ENCODE assay signal across 17 cellular contexts in the genomic region with DNA sequence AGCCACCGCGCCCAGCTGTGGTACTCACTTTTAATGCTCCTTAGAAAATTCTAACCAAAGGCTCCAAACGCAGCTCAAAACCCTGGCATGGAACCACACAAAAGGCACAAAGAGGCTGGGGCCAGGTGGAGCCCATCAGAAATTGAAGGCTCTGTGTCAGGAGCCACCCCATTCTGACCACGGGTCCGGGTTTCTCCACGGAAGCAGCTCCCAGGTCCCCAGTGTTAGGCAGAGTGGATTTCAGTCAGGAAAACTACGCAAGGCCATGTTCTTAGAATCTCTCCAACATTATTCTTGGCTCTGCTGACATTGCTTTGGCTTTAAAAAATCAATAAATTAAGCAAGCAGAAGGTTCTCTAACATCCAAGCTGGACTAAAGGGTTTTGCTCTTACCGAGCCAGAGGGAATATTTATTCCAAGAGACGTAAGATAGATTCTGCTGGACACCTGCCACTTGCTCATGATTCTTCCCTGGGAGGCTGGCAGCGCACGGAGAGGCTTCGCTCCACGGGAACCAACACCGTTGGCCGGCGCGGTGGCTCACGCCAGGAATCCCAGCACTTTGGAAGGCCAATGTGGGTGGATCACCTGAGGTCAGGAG.
A peak's percentile ranks its signal among the peaks of the same experiment; 100 is the strongest.
DNase-seq lines count a peak whose midpoint lies in the region; ATAC-seq and TF ChIP-seq lines count a peak whose summit lies in the region.
"Had no signal": no experiment of that assay in that cellular context is flagged by ENCODE, and none has a peak within 500 bp of the region (broad histone marks: within the 10 kb centered on the region; RNA-seq: fewer than 3 reads in every experiment).

No MANE protein-coding gene starts in this region.

- H3K4me3 Mint-ChIP-seq in nephron, result peak overlapping the region in 1 of 3 experiments; percentile 43
- H3K4me3 Mint-ChIP-seq: activated CD8-positive, alpha-beta T cell treated with anti-CD3 and anti-CD28 coated beads for 36 hours; H9; neural crest cell had no signal

- intact Hi-C loops in body of pancreas (cut with DNase I), result no loop called here
- intact Hi-C loops in left ventricle myocardium inferior (cut with micrococcal nuclease), result no loop called here
- intact Hi-C loops in tibial artery (cut with DNase I; ENCODE audit: low total_unique reads), result no loop called here

- H3K9me3 ChIP-seq in body of pancreas (no peaks in the 10 kb centered on the region), left ventricle myocardium inferior (replicated peaks) (no peaks in the 10 kb centered on the region), tibial artery (no peaks in the 10 kb centered on the region)
- H3K9me3 ChIP-seq: Caco-2 had no signal

- peak; percentile 86 to 91 (median 88) for DNase-seq in body of pancreas
- peak; percentile 76 for DNase-seq in left ventricle myocardium inferior
- peak; percentile 85 to 95 for DNase-seq in tibial artery
- no peak for DNase-seq in SW 1271 (lab: John Stamatoyannopoulos, UW)
- no peak for DNase-seq in NCI-H146 (lab: John Stamatoyannopoulos, UW)
- DNase-seq: activated CD8-positive, alpha-beta T cell treated with anti-CD3 and anti-CD28 coated beads for 36 hours; amniotic stem cell; Caco-2; H9; NCI-H82; WERI-Rb-1 had no signal

- H3K36me3 Mint-ChIP-seq in nephron (ENCODE audit: low read depth), result peaks cover 7% of the 10 kb centered on the region

- TF ChIP-seq CTCF in body of pancreas (IDR thresholded peaks at IDR 0.05) (no peak), left ventricle myocardium inferior (IDR thresholded peaks at IDR 0.05; ENCODE audit: borderline replicate concordance) (no peak), nephron (IDR thresholded peaks at IDR 0.05; ENCODE audit: unreplicated experiment in 3 of 3) (no peak), tibial artery (IDR thresholded peaks at IDR 0.05) (no peak)

- WGBS in body of pancreas, 2 donors, result 29 to 36% methylated on average over 9 to 18 of the region's 18 CpGs

- peak overlapping the region; percentile 62 to 92 (median 91) for H3K27ac Mint-ChIP-seq in nephron
- H3K27ac Mint-ChIP-seq: activated CD8-positive, alpha-beta T cell treated with anti-CD3 and anti-CD28 coated beads for 36 hours; H9 had no signal

- peak in 2 of 3 donors; percentile 19 to 43 for TF ChIP-seq POLR2A in body of pancreas (IDR thresholded peaks at IDR 0.05)

- H3K36me3 ChIP-seq in body of pancreas (replicated peaks in 1 of 2; ENCODE audit: insufficient read depth in 1 of 2, low read depth in 2 of 2), result no peaks in the 10 kb centered on the region
- H3K36me3 ChIP-seq in left ventricle myocardium inferior, result no peaks in the 10 kb centered on the region
- no peaks in the 10 kb centered on the region for H3K36me3 ChIP-seq in tibial artery
- H3K36me3 ChIP-seq: WERI-Rb-1 had no signal

- H3K27me3 ChIP-seq in body of pancreas (no peaks in the 10 kb centered on the region), left ventricle myocardium inferior (ENCODE audit: low read depth) (no peaks in the 10 kb centered on the region), tibial artery (no peaks in the 10 kb centered on the region)

- peaks cover 54% of the 10 kb centered on the region for H3K4me1 ChIP-seq in body of pancreas
- peaks cover 47% of the 10 kb centered on the region for H3K4me1 ChIP-seq in left ventricle myocardium inferior
- H3K4me1 ChIP-seq in tibial artery, result peaks cover 0 to 53% (median 27%) of the 10 kb centered on the region in 4 donors

- H3K9me3 Mint-ChIP-seq in nephron, result no peaks in the 10 kb centered on the region
- H3K9me3 Mint-ChIP-seq: activated CD8-positive, alpha-beta T cell treated with anti-CD3 and anti-CD28 coated beads for 36 hours; H9; neural crest cell had no signal

- peaks cover 73% of the 10 kb centered on the region for H3K4me1 Mint-ChIP-seq in nephron

- H3K27me3 Mint-ChIP-seq in nephron (ENCODE audit: low read depth), result no peaks in the 10 kb centered on the region

- peak; percentile 75 for ATAC-seq in body of pancreas
- no peak for ATAC-seq in HG02588 (IDR thresholded peaks at IDR 0.05; ENCODE audit: unreplicated experiment)
- ATAC-seq in HG03045 (IDR thresholded peaks at IDR 0.05; ENCODE audit: unreplicated experiment), result no peak
- ATAC-seq: activated CD8-positive, alpha-beta T cell treated with anti-CD3 and anti-CD28 coated beads for 36 hours had no signal

- no peak overlapping the region for H3K4me3 ChIP-seq in body of pancreas
- H3K4me3 ChIP-seq in left ventricle myocardium inferior, result no peak overlapping the region
- no peak overlapping the region for H3K4me3 ChIP-seq in tibial artery
- H3K4me3 ChIP-seq: skin epidermis had no signal

- H3K27ac ChIP-seq in body of pancreas, result peak overlapping the region; percentile 58 to 87 (median 72)
- peak overlapping the region; percentile 92 for H3K27ac ChIP-seq in left ventricle myocardium inferior (replicated peaks)
- H3K27ac ChIP-seq in tibial artery, result peak overlapping the region; percentile 74 to 81
- H3K27ac ChIP-seq: epithelial cell of prostate, WERI-Rb-1 had no signal

Comparison
In these comparisons a context has a peak if more than half of its experiments do, and no peak if none do; other contexts are left out.
1. DNase-seq: peak in body of pancreas (4 of 4), left ventricle myocardium inferior (single experiment) and tibial artery (2 of 2); none in SW 1271 (0 of 2) and NCI-H146 (single experiment).
2. Peak in every context shown above with its lines, with median percentiles within 50 percentile points of each other: H3K27ac ChIP-seq.